10 cellular contexts compared by ENCODE assay signal in the genomic region with DNA sequence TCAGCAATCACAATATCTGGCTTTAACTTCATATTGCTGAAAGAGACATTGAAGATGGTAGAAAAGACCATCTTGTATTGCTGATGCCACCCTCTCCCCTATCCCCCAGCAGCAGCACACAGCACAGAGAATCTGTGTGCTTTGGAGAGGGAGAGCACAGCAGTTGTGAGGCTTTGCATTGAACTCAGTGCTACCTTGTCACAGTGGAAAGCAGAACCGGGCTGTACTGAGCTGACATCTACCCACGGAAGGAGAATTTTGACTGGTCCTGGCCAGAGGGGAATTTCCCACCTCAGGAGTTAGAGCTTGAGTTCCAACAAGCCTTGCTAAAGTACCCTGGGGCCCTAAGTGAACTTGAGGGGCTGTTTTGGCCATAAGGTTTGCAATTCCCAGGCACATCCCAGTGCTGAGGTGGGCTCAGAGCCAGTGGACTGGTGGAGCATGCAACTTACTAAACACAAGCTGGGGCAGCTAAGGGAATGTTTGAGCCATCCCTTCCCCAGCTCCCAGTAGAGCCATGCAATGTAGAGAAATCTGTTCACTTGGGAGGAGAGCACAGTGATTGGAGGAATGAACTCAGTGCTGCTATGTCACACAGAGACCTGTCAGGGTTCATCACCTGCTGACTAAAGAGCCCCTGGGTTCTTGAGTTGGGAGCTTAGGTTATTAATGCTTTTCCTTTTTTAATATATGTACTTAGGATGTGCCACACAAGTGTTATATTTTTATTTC.
DNase-seq lines count a peak whose midpoint lies in the region; ATAC-seq and TF ChIP-seq lines count a peak whose summit lies in the region.
"Had no signal": no experiment of that assay in that cellular context is flagged by ENCODE, and none has a peak within 500 bp of the region (broad histone marks: within the 10 kb centered on the region; RNA-seq: fewer than 3 reads in every experiment).

No MANE protein-coding gene starts in this region.

- peak; percentile 72 for ATAC-seq in GM18505 (IDR thresholded peaks at IDR 0.05; ENCODE audit: unreplicated experiment)
- ATAC-seq in GM19324 (IDR thresholded peaks at IDR 0.05; ENCODE audit: low FRiP score, unreplicated experiment) = peak; percentile 51
- ATAC-seq in HG02884 (IDR thresholded peaks at IDR 0.05; ENCODE audit: unreplicated experiment) = peak; percentile 80
- peak; percentile 72 for ATAC-seq in activated T-helper 17 cell treated with anti-CD3 and anti-CD28 coated beads, Interleukin-2, amount 50 U/mL, for 72 hours (replicated peaks)

- peaks cover 8% of the 10 kb centered on the region for H3K4me1 Mint-ChIP-seq in activated T-helper 17 cell treated with anti-CD3 and anti-CD28 coated beads, Interleukin-2, amount 50 U/mL, for 72 hours
- no peaks in the 10 kb centered on the region for H3K4me1 Mint-ChIP-seq in HFFc6 (ENCODE audit: low read depth)
- H3K4me1 Mint-ChIP-seq in chondrocyte (ENCODE audit: low read depth) = peaks cover 6% of the 10 kb centered on the region
- H3K4me1 Mint-ChIP-seq: nephron had no signal

- no peaks in the 10 kb centered on the region for H3K27me3 Mint-ChIP-seq in activated T-helper 17 cell treated with anti-CD3 and anti-CD28 coated beads, Interleukin-2, amount 50 U/mL, for 72 hours
- H3K27me3 Mint-ChIP-seq in HFFc6 (ENCODE audit: insufficient read depth) (peaks cover 6% of the 10 kb centered on the region), chondrocyte (ENCODE audit: low read depth) (peaks cover 38% of the 10 kb centered on the region)

- no peaks in the 10 kb centered on the region for H3K9me3 Mint-ChIP-seq in activated T-helper 17 cell treated with anti-CD3 and anti-CD28 coated beads, Interleukin-2, amount 50 U/mL, for 72 hours
- H3K9me3 Mint-ChIP-seq in HFFc6 = no peaks in the 10 kb centered on the region
- no peaks in the 10 kb centered on the region for H3K9me3 Mint-ChIP-seq in chondrocyte (ENCODE audit: low read depth)
- H3K9me3 Mint-ChIP-seq: nephron had no signal

- TF ChIP-seq POLR2A in GM18505 (IDR thresholded peaks at IDR 0.05; ENCODE audit: borderline replicate concordance, extremely low read depth, insufficient read depth, insufficient read length) = no peak

- H3K4me3 Mint-ChIP-seq in activated T-helper 17 cell treated with anti-CD3 and anti-CD28 coated beads, Interleukin-2, amount 50 U/mL, for 72 hours = no peak overlapping the region
- H3K4me3 Mint-ChIP-seq in HFFc6 = no peak overlapping the region
- no peak overlapping the region for H3K4me3 Mint-ChIP-seq in chondrocyte (ENCODE audit: unreplicated experiment)
- H3K4me3 Mint-ChIP-seq: nephron had no signal

- H3K36me3 Mint-ChIP-seq in activated T-helper 17 cell treated with anti-CD3 and anti-CD28 coated beads, Interleukin-2, amount 50 U/mL, for 72 hours (ENCODE audit: low read depth) = no peaks in the 10 kb centered on the region
- H3K36me3 Mint-ChIP-seq in HFFc6 (ENCODE audit: low read depth) (no peaks in the 10 kb centered on the region), chondrocyte (ENCODE audit: low read depth) (no peaks in the 10 kb centered on the region)

- DNase-seq in HFFc6 = no peak
- no peak for DNase-seq in NCI-H345 treated with DMSO at 0.1 percent for 48 hours (lab: John Stamatoyannopoulos, UW; ENCODE audit: unreplicated experiment)
- no peak for DNase-seq in chondrocyte (ENCODE audit: low spot score)
- no peak for DNase-seq in NCI-H2029 treated with DMSO at 0.1 percent for 48 hours (lab: John Stamatoyannopoulos, UW)
- DNase-seq: Right ventricle myocardium superior had no signal

- TF ChIP-seq CTCF in HFFc6 (IDR thresholded peaks at IDR 0.05) (no peak), chondrocyte (IDR thresholded peaks at IDR 0.05) (no peak)

- H3K27ac Mint-ChIP-seq in activated T-helper 17 cell treated with anti-CD3 and anti-CD28 coated beads, Interleukin-2, amount 50 U/mL, for 72 hours = no peak overlapping the region
- H3K27ac Mint-ChIP-seq in HFFc6 (no peak overlapping the region), chondrocyte (ENCODE audit: unreplicated experiment) (no peak overlapping the region)
- H3K27ac Mint-ChIP-seq: nephron had no signal
